In genomic region chr4:79235074-79235473, GRCh38 we compare ENCODE assay signal across 1 cellular context.
TF ChIP-seq lines count a peak whose summit lies in the region.

No MANE protein-coding gene starts in this region.

TF ChIP-seq in GM23338, 12 proteins besides CTCF, POLR2A, EP300 and RAD21 (continued from another document):
- TF ChIP-seq ZNF462 (CRISPR knock-in tag; IDR thresholded peaks at IDR 0.05) = no peak
